Comparison of ENCODE assay signal across 7 cellular contexts in genomic region chr7:154736389-154736788, GRCh38.
"Had no signal": no experiment of that assay in that cellular context is flagged by ENCODE, and none has a peak within 500 bp of the region (broad histone marks: within the 10 kb centered on the region; RNA-seq: fewer than 3 reads in every experiment).

No MANE protein-coding gene starts in this region.

- DNase-seq: H9, HCEC 1CT, KBM-7 had no signal

- H3K4me2 ChIP-seq: GM23338 had no signal

- H3K4me3 Mint-ChIP-seq: GM23338, H9 had no signal

- H3K4me3 ChIP-seq: GM23338 had no signal

- H2AFZ ChIP-seq: GM23338 had no signal

- H3K27ac Mint-ChIP-seq: GM23338, H9 had no signal

- H3K9me3 Mint-ChIP-seq: GM23338, H9 had no signal

- FAIRE-seq: H1, H54, HTR-8/SVneo had no signal

- ATAC-seq: GM23338 had no signal
